Comparison of ENCODE assay signal across 3 cellular contexts in genomic region chr17:75300280-75300679, GRCh38.
TF ChIP-seq lines count a peak whose summit lies in the region.

No MANE protein-coding gene starts in this region.

TF ChIP-seq in A549, 52 proteins besides CTCF, POLR2A, EP300 and RAD21:
- no peak for TF ChIP-seq MAX (IDR thresholded peaks at IDR 0.05)
- TF ChIP-seq CEBPB (IDR thresholded peaks at IDR 0.05), result peak; percentile 26 to 45; a peak in 3 of 4 replicates

TF ChIP-seq in IMR-90, 13 proteins besides CTCF, POLR2A, EP300 and RAD21:
- TF ChIP-seq MAFK (IDR thresholded peaks at IDR 0.05; ENCODE audit: low read depth, low read length), result no peak
- TF ChIP-seq CEBPB (IDR thresholded peaks at IDR 0.05; ENCODE audit: low read depth, low read length), result peak; percentile 79
- TF ChIP-seq MXI1 (IDR thresholded peaks at IDR 0.05; ENCODE audit: borderline replicate concordance, low read depth, low read length), result no peak

TF ChIP-seq in K562, 482 proteins besides CTCF, POLR2A, EP300 and RAD21:
- TF ChIP-seq ZFP36 (IDR thresholded peaks at IDR 0.05; ENCODE audit: low read depth, low read length, partially characterized antibody), result no peak
- peak; percentile 81 for TF ChIP-seq CEBPB (tag; IDR thresholded peaks at IDR 0.05)
- no peak for TF ChIP-seq SMARCA4 (IDR thresholded peaks at IDR 0.05)
- TF ChIP-seq DIDO1 (tag; IDR thresholded peaks at IDR 0.05; ENCODE audit: low read depth), result no peak
- TF ChIP-seq CEBPG (CRISPR knock-in tag; IDR thresholded peaks at IDR 0.05), result no peak
- TF ChIP-seq CEBPG (tag; conservative IDR thresholded peaks at IDR 0.05 in 1 of 2, IDR thresholded peaks at IDR 0.05 in 1 of 2), result peak; percentile 32 to 85; a peak in 2 of 4 replicates
- TF ChIP-seq C11orf30 (IDR thresholded peaks at IDR 0.05; ENCODE audit: low read depth), result no peak
- no peak for TF ChIP-seq STAT6 (CRISPR knock-in tag; IDR thresholded peaks at IDR 0.05)
